8 cellular contexts compared by ENCODE assay signal in genomic region chr12:53624956-53625355, GRCh38. TPM values are rescaled to one million over a fixed set of nuclear protein-coding genes. Genes with fewer than 3 reads are reported as not detected.
DNase-seq lines count a peak whose midpoint lies in the region; ATAC-seq, FAIRE-seq and TF ChIP-seq lines count a peak whose summit lies in the region.

No MANE protein-coding gene starts in this region.

- H3K36me3 Mint-ChIP-seq in activated CD4-positive, alpha-beta T cell treated with anti-CD3 and anti-CD28 coated beads, Interleukin-2, amount 10 ng/mL, durations not matched to agents 7 days and 5 days (ENCODE audit: low read depth) = peaks cover 8% of the 10 kb centered on the region

- TF ChIP-seq POLR2A in adrenal gland (IDR thresholded peaks at IDR 0.05) = no peak
- no peak for TF ChIP-seq POLR2A in HepG2 (IDR thresholded peaks at IDR 0.05; ENCODE audit: insufficient read depth in 1 of 2, low read depth in 2 of 2, low read length in 2 of 2)
- no peak for TF ChIP-seq POLR2A in thyroid gland (IDR thresholded peaks at IDR 0.05)

- POLR2A ChIA-PET in activated CD4-positive, alpha-beta T cell treated with anti-CD3 and anti-CD28 coated beads, Interleukin-2, amount 10 ng/mL, durations not matched to agents 7 days and 5 days (lab: Charles Lee) = no interaction called here
- POLR2A ChIA-PET in HepG2 (lab: Yijun Ruan, JAX) = interaction anchor here (1.2 to 2.4 kb wide), 5 partner anchors 11 to 124 kb away, joined by 6 to 31 read pairs (median 7); partner anchors contain the start of genes ATP5MC2 and TARBP2

- BruUV-seq in HepG2 (replicated peaks; lab: Mats Ljungman, UMichigan) = no TSS peak

- peak overlapping the region; percentile 97 for H3K27ac Mint-ChIP-seq in activated CD4-positive, alpha-beta T cell treated with anti-CD3 and anti-CD28 coated beads, Interleukin-2, amount 10 ng/mL, durations not matched to agents 7 days and 5 days

- no peaks in the 10 kb centered on the region for H3K27me3 Mint-ChIP-seq in activated CD4-positive, alpha-beta T cell treated with anti-CD3 and anti-CD28 coated beads, Interleukin-2, amount 10 ng/mL, durations not matched to agents 7 days and 5 days

- H3K4me3 Mint-ChIP-seq in activated CD4-positive, alpha-beta T cell treated with anti-CD3 and anti-CD28 coated beads, Interleukin-2, amount 10 ng/mL, durations not matched to agents 7 days and 5 days = peak overlapping the region; percentile 100

- H3K4me3 ChIP-seq in adrenal gland (peak overlapping the region in 2 of 4 donors; percentile 70 to 75), HepG2 (replicated peaks in 1 of 3; ENCODE audit: insufficient read depth in 1 of 3, low read depth in 2 of 3, low read length in 3 of 3) (peak overlapping the region; percentile 85 to 95 (median 92)), thyroid gland (replicated peaks in 1 of 3) (peak overlapping the region; percentile 34 to 50 (median 37))

- in situ Hi-C loops in HepG2 (cut with HindIII; ENCODE audit: extremely low pct_ligation_motif_present, low pct_unique_long_range_greater_than_20kb) = loop anchor here (5.0 kb wide), 1 partner anchor 52 kb away; the partner anchor contains the start of gene ATP5MC2

- CTCF ChIA-PET in activated CD4-positive, alpha-beta T cell treated with anti-CD3 and anti-CD28 coated beads, Interleukin-2, amount 10 ng/mL, durations not matched to agents 7 days and 5 days (lab: Charles Lee) = interaction anchor here (0.9 to 3.0 kb wide), 3 partner anchors 9 to 52 kb away, joined by 3 to 22 read pairs (median 5); partner anchors contain the start of gene ATP5MC2
- CTCF ChIA-PET in HepG2 (lab: Yijun Ruan, JAX; ENCODE audit: low intra/inter-chr PET ratio, low total read pairs) = no interaction called here

- H3K9me3 ChIP-seq in adrenal gland (replicated peaks in 1 of 3) (no peaks in the 10 kb centered on the region), HepG2 (ENCODE audit: low read length) (no peaks in the 10 kb centered on the region), thyroid gland (no peaks in the 10 kb centered on the region)

- no peaks in the 10 kb centered on the region for H3K9me3 Mint-ChIP-seq in activated CD4-positive, alpha-beta T cell treated with anti-CD3 and anti-CD28 coated beads, Interleukin-2, amount 10 ng/mL, durations not matched to agents 7 days and 5 days

- no peak for ATAC-seq in HepG2
- ATAC-seq in HG02938 (IDR thresholded peaks at IDR 0.05; ENCODE audit: unreplicated experiment) = no peak
- no peak for ATAC-seq in GM21528 (IDR thresholded peaks at IDR 0.05; ENCODE audit: low FRiP score, unreplicated experiment)

- peaks cover 47% of the 10 kb centered on the region for H3K4me1 Mint-ChIP-seq in activated CD4-positive, alpha-beta T cell treated with anti-CD3 and anti-CD28 coated beads, Interleukin-2, amount 10 ng/mL, durations not matched to agents 7 days and 5 days

- TF ChIP-seq EP300 in HepG2 (IDR thresholded peaks at IDR 0.05; ENCODE audit: low read depth in 2 of 2, low read length in 2 of 2) = no peak
- TF ChIP-seq EP300 in HepG2 (CRISPR knock-in tag; IDR thresholded peaks at IDR 0.05; ENCODE audit: borderline replicate concordance) = no peak

- DNase-seq in activated CD4-positive, alpha-beta T cell treated with anti-CD3 and anti-CD28 coated beads, Interleukin-2, amount 10 ng/mL, durations not matched to agents 7 days and 5 days = no peak
- DNase-seq in activated CD4-positive, alpha-beta T cell treated with anti-CD3 and anti-CD28 coated beads for 48 hours = no peak
- no peak for DNase-seq in adrenal gland
- DNase-seq in HepG2 (ENCODE audit: low spot score) = no peak
- DNase-seq in thyroid gland = no peak
- no peak for DNase-seq in NCI-H748 treated with DMSO at 0.1 percent for 48 hours (lab: John Stamatoyannopoulos, UW)

- TF ChIP-seq RAD21 in HepG2 (CRISPR knock-in tag; IDR thresholded peaks at IDR 0.05) = no peak

- H3K36me3 ChIP-seq in adrenal gland (replicated peaks in 1 of 2) (no peaks in the 10 kb centered on the region), HepG2 (replicated peaks in 1 of 2; ENCODE audit: control insufficient read depth in 1 of 2, insufficient read depth in 2 of 2, low read length in 2 of 2) (no peaks in the 10 kb centered on the region), thyroid gland (no peaks in the 10 kb centered on the region)

- WGBS in adrenal gland, 4 donors = 47 to 74% (median 64%) methylated on average over 4 of the region's 4 CpGs
- WGBS in HepG2 (ENCODE audit: low lambda C conversion rate) = 7% methylated on average over 3 of the region's 4 CpGs
- 41 to 55% methylated on average over 4 of the region's 4 CpGs for WGBS in thyroid gland, 2 donors

- H3K79me2 ChIP-seq in HepG2 (ENCODE audit: insufficient read depth, low read length) = peaks cover 52% of the 10 kb centered on the region

- peak overlapping the region; percentile 89 for H3K9ac ChIP-seq in HepG2 (ENCODE audit: insufficient read depth, low read depth, low read length)

- intact Hi-C loops in adrenal gland (cut with DNase I) (no loop called here), HepG2 (cut with micrococcal nuclease; ENCODE audit: unreplicated experiment) (loop anchor here (5.0 kb wide), 1 partner anchor 32 kb away; no protein-coding TSS in a partner anchor), thyroid gland (cut with DNase I) (loop anchor here (5.0 kb wide), 1 partner anchor 52 kb away; the partner anchor contains the start of gene ATP5MC2)

- TF ChIP-seq CTCF in adrenal gland (IDR thresholded peaks at IDR 0.05) = no peak
- TF ChIP-seq CTCF in HepG2 (CRISPR knock-in tag; IDR thresholded peaks at IDR 0.05) = no peak
- TF ChIP-seq CTCF in thyroid gland (IDR thresholded peaks at IDR 0.05) = no peak

- FAIRE-seq in HepG2 (lab: Jason Lieb, UNC) = no peak

- H3K4me1 ChIP-seq in adrenal gland (replicated peaks in 1 of 2) (peaks cover 17 to 30% of the 10 kb centered on the region in 2 donors), HepG2 (ENCODE audit: insufficient read depth, low read length) (peaks cover 28% of the 10 kb centered on the region), thyroid gland (peaks cover 28 to 32% of the 10 kb centered on the region in 2 donors)

- H4K20me1 ChIP-seq in HepG2 (ENCODE audit: insufficient read depth, low read length) = no peaks in the 10 kb centered on the region

- H3K27me3 ChIP-seq in adrenal gland (no peaks in the 10 kb centered on the region), HepG2 (ENCODE audit: control insufficient read depth in 1 of 2, insufficient read depth in 2 of 2, low read length in 2 of 2) (no peaks in the 10 kb centered on the region; a peak in 1 of 5 replicates), thyroid gland (no peaks in the 10 kb centered on the region)

- H3K27ac ChIP-seq in adrenal gland (peak overlapping the region in 4 of 5 donors; percentile 83 to 96 (median 92)), HepG2 (ENCODE audit: extremely low read length, insufficient read depth, low read length) (peak overlapping the region; percentile 88), thyroid gland (peak overlapping the region; percentile 29 to 92 (median 91))

- H3K4me2 ChIP-seq in HepG2 (ENCODE audit: low read depth, low read length) = peak overlapping the region; percentile 96

- no peak overlapping the region for H2AFZ ChIP-seq in HepG2 (ENCODE audit: low read length)

RNA-seq across cellular contexts. Expression of gene ATF7, which starts 1.2 kb away (rescaled TPM):
- 10 to 100 TPM; 28.6 to 43.0 TPM for total RNA-seq in activated CD4-positive, alpha-beta T cell treated with anti-CD3 and anti-CD28 coated beads, Interleukin-2, amount 10 ng/mL, durations not matched to agents 7 days and 5 days
- total RNA-seq in adrenal gland = 10 to 100 TPM; 12.1 to 41.7 (median 28.5) TPM
- 10 to 100 TPM; 13.0 to 31.9 (median 13.5) TPM for polyA plus RNA-seq in adrenal gland
- 9.6 and 11.3 TPM in 2 replicates for total RNA-seq in HepG2 (2016; rRNA removed; fragmentation: Illumina TruSeq; extraction: Trizol)
- total RNA-seq in HepG2 (2016; cell fraction: cytosol; rRNA removed; fragmentation: Illumina TruSeq; extraction: Trizol; ENCODE audit: low read depth) = 5.4 and 5.9 TPM in 2 replicates
- 10.1 and 12.2 TPM in 2 replicates for total RNA-seq in HepG2 (2016; cell fraction: insoluble cytoplasmic fraction; rRNA removed; fragmentation: Illumina TruSeq; extraction: Trizol)
- 8.6 and 10.1 TPM in 2 replicates for total RNA-seq in HepG2 (2016; cell fraction: membrane; rRNA removed; fragmentation: Illumina TruSeq; extraction: Trizol)
- total RNA-seq in HepG2 (2016; cell fraction: nucleus; rRNA removed; fragmentation: Illumina TruSeq; extraction: Trizol) = 11.5 and 13.0 TPM in 2 replicates
- polyA plus RNA-seq in HepG2 (2011; rRNA removed) = 14.0 and 16.2 TPM in 2 replicates
- 8.1 and 10.9 TPM in 2 replicates for polyA plus RNA-seq in HepG2 (2011; cell fraction: cytosol; rRNA removed)
- 19.1 and 23.0 TPM in 2 replicates for polyA plus RNA-seq in HepG2 (2011; cell fraction: nucleus; rRNA removed)
- 10.2 and 12.7 TPM in 2 replicates for polyA plus RNA-seq in HepG2 (2012)
- polyA plus RNA-seq in HepG2 (2016; cell fraction: cytosol; fragmentation: Illumina TruSeq; extraction: Trizol; ENCODE audit: low read depth) = 6.6 and 8.4 TPM in 2 replicates
- polyA plus RNA-seq in HepG2 (2016; cell fraction: insoluble cytoplasmic fraction; fragmentation: Illumina TruSeq; extraction: Trizol; ENCODE audit: low read depth) = 24.5 and 24.8 TPM in 2 replicates
- 8.8 and 10.2 TPM in 2 replicates for polyA plus RNA-seq in HepG2 (2016; cell fraction: membrane; fragmentation: Illumina TruSeq; extraction: Trizol; ENCODE audit: low read depth)
- 23.1 and 23.3 TPM in 2 replicates for polyA plus RNA-seq in HepG2 (2016; cell fraction: nucleus; fragmentation: Illumina TruSeq; extraction: Trizol; ENCODE audit: insufficient read depth, low read depth)
- polyA minus RNA-seq in HepG2 (2011; rRNA and poly(A)+ RNA removed; ENCODE audit: low replicate concordance) = 25.8 and 31.9 TPM in 2 replicates
- polyA minus RNA-seq in HepG2 (2011; cell fraction: cytosol; rRNA and poly(A)+ RNA removed) = 11.3 and 15.8 TPM in 2 replicates
- 21.9 and 32.6 TPM in 2 replicates for polyA minus RNA-seq in HepG2 (2011; cell fraction: nucleus; rRNA and poly(A)+ RNA removed)
- total RNA-seq in thyroid gland = 10 to 100 TPM; 21.3 to 40.1 (median 37.6) TPM

RNA-seq across cellular contexts. Expression of gene ATP5MC2, which starts 50.9 kb away (rescaled TPM):
- total RNA-seq in activated CD4-positive, alpha-beta T cell treated with anti-CD3 and anti-CD28 coated beads, Interleukin-2, amount 10 ng/mL, durations not matched to agents 7 days and 5 days = 100 to 1,000 TPM; 298 to 356 TPM
- total RNA-seq in adrenal gland (100 to 1,000 TPM; 351 to 546 (median 470) TPM), HepG2 (2016; rRNA removed; fragmentation: Illumina TruSeq; extraction: Trizol) (230 and 280 TPM in 2 replicates), thyroid gland (100 to 1,000 TPM; 181 to 334 (median 259) TPM)
- polyA plus RNA-seq in adrenal gland (100 to 1,000 TPM; 328 to 658 (median 587) TPM), HepG2 (2011; rRNA removed) (257 and 310 TPM in 2 replicates)
- 151 and 157 TPM in 2 replicates for total RNA-seq in HepG2 (2016; cell fraction: cytosol; rRNA removed; fragmentation: Illumina TruSeq; extraction: Trizol; ENCODE audit: low read depth)
- total RNA-seq in HepG2 (2016; cell fraction: insoluble cytoplasmic fraction; rRNA removed; fragmentation: Illumina TruSeq; extraction: Trizol) = 232 and 280 TPM in 2 replicates
- 204 and 221 TPM in 2 replicates for total RNA-seq in HepG2 (2016; cell fraction: membrane; rRNA removed; fragmentation: Illumina TruSeq; extraction: Trizol)
- total RNA-seq in HepG2 (2016; cell fraction: nucleus; rRNA removed; fragmentation: Illumina TruSeq; extraction: Trizol) = 76.9 and 91.1 TPM in 2 replicates
- 284 and 385 TPM in 2 replicates for polyA plus RNA-seq in HepG2 (2011; cell fraction: cytosol; rRNA removed)
- 86.5 and 86.7 TPM in 2 replicates for polyA plus RNA-seq in HepG2 (2011; cell fraction: nucleus; rRNA removed)
- 317 and 363 TPM in 2 replicates for polyA plus RNA-seq in HepG2 (2012)
- 221 and 241 TPM in 2 replicates for polyA plus RNA-seq in HepG2 (2016; cell fraction: cytosol; fragmentation: Illumina TruSeq; extraction: Trizol; ENCODE audit: low read depth)
- 345 and 371 TPM in 2 replicates for polyA plus RNA-seq in HepG2 (2016; cell fraction: insoluble cytoplasmic fraction; fragmentation: Illumina TruSeq; extraction: Trizol; ENCODE audit: low read depth)
- polyA plus RNA-seq in HepG2 (2016; cell fraction: membrane; fragmentation: Illumina TruSeq; extraction: Trizol; ENCODE audit: low read depth) = 262 and 271 TPM in 2 replicates
- polyA plus RNA-seq in HepG2 (2016; cell fraction: nucleus; fragmentation: Illumina TruSeq; extraction: Trizol; ENCODE audit: insufficient read depth, low read depth) = 159 and 177 TPM in 2 replicates
- 938 and 2,113 TPM in 2 replicates for polyA minus RNA-seq in HepG2 (2011; rRNA and poly(A)+ RNA removed; ENCODE audit: low replicate concordance)
- 149 and 170 TPM in 2 replicates for polyA minus RNA-seq in HepG2 (2011; cell fraction: cytosol; rRNA and poly(A)+ RNA removed)
- polyA minus RNA-seq in HepG2 (2011; cell fraction: nucleus; rRNA and poly(A)+ RNA removed) = 81.6 and 93.6 TPM in 2 replicates

Comparison
In these comparisons a context has a peak if more than half of its experiments do, and no peak if none do; other contexts are left out.
1. intact Hi-C loops: an anchor here in HepG2 (5.0 kb wide) and thyroid gland (5.0 kb wide); none called in adrenal gland.